12 cellular contexts compared by ENCODE assay signal in the genomic region with DNA sequence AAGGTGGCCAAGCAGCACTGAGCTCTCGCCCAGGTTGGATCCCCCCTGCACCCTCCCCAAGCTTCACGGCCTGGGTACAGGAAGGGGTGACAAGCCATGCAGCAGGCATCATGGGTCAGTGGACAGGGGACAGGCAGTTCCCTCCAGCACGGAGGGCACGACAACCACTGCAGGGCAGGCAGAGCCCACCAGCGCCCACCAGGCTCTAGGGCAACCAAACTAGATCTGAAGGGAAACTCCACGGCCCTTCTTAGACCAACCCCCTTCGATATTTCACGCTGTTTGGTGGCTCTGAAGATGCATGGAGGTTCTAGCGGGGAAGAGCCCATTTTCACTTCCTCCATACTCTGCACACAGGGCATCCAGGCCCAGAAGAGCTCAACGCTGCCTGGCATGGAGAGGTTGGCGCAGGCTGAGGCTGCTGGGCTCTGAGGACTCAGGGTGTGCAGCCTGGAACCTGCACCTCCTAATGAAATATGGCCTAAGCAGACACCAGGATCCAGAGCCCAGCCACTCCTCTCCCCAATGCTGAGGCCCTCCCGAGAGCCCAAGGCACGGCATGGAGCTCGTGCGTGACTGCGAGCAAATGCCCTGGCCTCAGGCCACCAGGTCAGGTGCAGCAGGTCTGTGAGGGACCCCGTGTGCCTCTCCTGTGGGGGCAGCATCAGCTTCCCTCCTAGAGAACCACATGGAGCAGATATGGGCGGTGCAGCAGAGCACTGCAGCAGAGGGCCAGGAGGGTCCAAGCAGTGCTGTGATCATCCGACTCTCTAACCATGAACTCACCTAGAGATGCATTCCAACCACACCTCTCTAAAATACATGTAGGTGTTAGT. TPM values are rescaled to one million over a fixed set of nuclear protein-coding genes. Genes with fewer than 3 reads are reported as not detected.
DNase-seq lines count a peak whose midpoint lies in the region; ATAC-seq, FAIRE-seq and TF ChIP-seq lines count a peak whose summit lies in the region.
"Had no signal": no experiment of that assay in that cellular context is flagged by ENCODE, and none has a peak within 500 bp of the region (broad histone marks: within the 10 kb centered on the region; RNA-seq: fewer than 3 reads in every experiment).

No MANE protein-coding gene starts in this region.

- H3K4me1 ChIP-seq in DOHH2 (ENCODE audit: control insufficient read depth, low read length), result peaks cover 18% of the 10 kb centered on the region
- peaks cover 33% of the 10 kb centered on the region for H3K4me1 ChIP-seq in effector memory CD4-positive, alpha-beta T cell (ENCODE audit: control insufficient read depth, insufficient read depth, low read length, poor library complexity, severe bottlenecking)
- no peaks in the 10 kb centered on the region for H3K4me1 ChIP-seq in small intestine (ENCODE audit: control insufficient read depth in 2 of 2, insufficient read depth in 1 of 2, low read depth in 1 of 2, low read length in 1 of 2)
- H3K4me1 ChIP-seq: Caco-2 had no signal

- peaks cover 42% of the 10 kb centered on the region for H3K36me3 ChIP-seq in DOHH2 (ENCODE audit: control insufficient read depth, low read length)
- peaks cover 13% of the 10 kb centered on the region for H3K36me3 ChIP-seq in effector memory CD4-positive, alpha-beta T cell (ENCODE audit: control insufficient read depth, insufficient read depth, low read length)
- no peaks in the 10 kb centered on the region for H3K36me3 ChIP-seq in small intestine (ENCODE audit: control insufficient read depth in 2 of 2, insufficient read depth in 2 of 2, low read length in 2 of 2)

- H3K9me2 ChIP-seq in DOHH2 (replicated peaks; ENCODE audit: control insufficient read depth, low read length), result no peaks in the 10 kb centered on the region

- no peaks in the 10 kb centered on the region for H4K20me1 ChIP-seq in DOHH2 (ENCODE audit: control insufficient read depth, insufficient read depth, low read depth, low read length)

- H3K4me3 ChIP-seq in DOHH2 (ENCODE audit: low read length) (no peak overlapping the region), small intestine (ENCODE audit: low read depth in 1 of 2, low read length in 2 of 2) (no peak overlapping the region)
- peak overlapping the region; percentile 45 for H3K4me3 ChIP-seq in effector memory CD4-positive, alpha-beta T cell (ENCODE audit: insufficient read depth, low read depth, low read length, poor library complexity, severe bottlenecking)

- FAIRE-seq in small intestine (lab: Jason Lieb, UNC), result no peak
- FAIRE-seq: keratinocyte had no signal

- H3F3A ChIP-seq in DOHH2 (ENCODE audit: control insufficient read depth, insufficient read depth), result no peaks in the 10 kb centered on the region

- TF ChIP-seq CTCF in DOHH2 (IDR thresholded peaks at IDR 0.05; ENCODE audit: low read depth, low read length, poor library complexity, severe bottlenecking), result no peak

- ATAC-seq in GM18909 (IDR thresholded peaks at IDR 0.05; ENCODE audit: poor library complexity, unreplicated experiment), result peak; percentile 49
- peak; percentile 57 for ATAC-seq in HG03159 (IDR thresholded peaks at IDR 0.05; ENCODE audit: unreplicated experiment)

- H3K27ac ChIP-seq in DOHH2 (ENCODE audit: low read depth, low read length) (no peak overlapping the region; the same call in 1 of the 2 replicates), small intestine (ENCODE audit: low read depth in 1 of 2, low read length in 1 of 2) (peak overlapping the region in 1 of 2 donors; percentile 36)
- H3K27ac ChIP-seq in effector memory CD4-positive, alpha-beta T cell (ENCODE audit: insufficient read depth, low read length, poor library complexity, severe bottlenecking), result peak overlapping the region; percentile 74
- H3K27ac ChIP-seq: epithelial cell of prostate had no signal

- H3K27me3 ChIP-seq in DOHH2 (ENCODE audit: control insufficient read depth, low read length), result no peaks in the 10 kb centered on the region
- no peaks in the 10 kb centered on the region for H3K27me3 ChIP-seq in effector memory CD4-positive, alpha-beta T cell (replicated peaks; ENCODE audit: control insufficient read depth, insufficient read depth, low read length, poor library complexity, severe bottlenecking)
- H3K27me3 ChIP-seq in small intestine (ENCODE audit: control insufficient read depth in 2 of 2, insufficient read depth in 2 of 2, low read length in 2 of 2), result no peaks in the 10 kb centered on the region

- peak overlapping the region; percentile 14; the same call in 1 of the 2 replicates for H3K4me2 ChIP-seq in DOHH2 (ENCODE audit: low read length)

- H3K9me3 ChIP-seq in DOHH2 (ENCODE audit: control insufficient read depth, insufficient read depth, low read length), result no peaks in the 10 kb centered on the region
- H3K9me3 ChIP-seq in effector memory CD4-positive, alpha-beta T cell (ENCODE audit: control insufficient read depth, low read length), result no peaks in the 10 kb centered on the region
- no peaks in the 10 kb centered on the region for H3K9me3 ChIP-seq in small intestine (ENCODE audit: control insufficient read depth, low read depth)
- H3K9me3 ChIP-seq: Caco-2 had no signal

- H3K79me2 ChIP-seq in DOHH2 (ENCODE audit: control insufficient read depth, low read length), result no peaks in the 10 kb centered on the region

- 84 to 85% (median 85%) methylated on average over 19 of the region's 19 CpGs for WGBS in small intestine, 3 donors

- DNase-seq in effector memory CD4-positive, alpha-beta T cell, result no peak
- DNase-seq in DMS153 (lab: John Stamatoyannopoulos, UW), result no peak
- no peak for DNase-seq in small intestine
- DNase-seq in SW480 (ENCODE audit: low spot score), result no peak
- DNase-seq in NCI-H2081 treated with DMSO at 0.1 percent for 48 hours (lab: John Stamatoyannopoulos, UW), result no peak
- DNase-seq: Caco-2, NCI-H2227 treated with DMSO at 0.1 percent for 48 hours had no signal

RNA-seq across cellular contexts. Expression of a gene that starts 8.7 kb away (rescaled TPM):
- polyA plus RNA-seq in small intestine, result 10 to 100 TPM; 25.3 to 31.6 (median 28.5) TPM

RNA-seq across cellular contexts. Expression of a gene that starts 38.4 kb away (rescaled TPM):
- polyA plus RNA-seq in small intestine, result 1 to 10 TPM; 4.7 to 6.4 (median 5.9) TPM

RNA-seq across cellular contexts. Expression of a gene that starts 39.4 kb away (rescaled TPM):
- polyA plus RNA-seq in small intestine, result 10 to 100 TPM; 57.3 to 74.7 (median 68.1) TPM
